In genomic region chr19:35903550-35904179, GRCh38 we compare ENCODE assay signal across 2 cellular contexts.
TF ChIP-seq lines count a peak whose summit lies in the region.

No MANE protein-coding gene starts in this region.

TF ChIP-seq in SK-N-SH, 30 proteins besides CTCF, POLR2A, EP300 and RAD21:
- TF ChIP-seq SIN3A (IDR thresholded peaks at IDR 0.05; ENCODE audit: borderline replicate concordance, low read depth, low read length) (no peak), ELF1 (IDR thresholded peaks at IDR 0.05) (no peak), GATA2 (CRISPR knock-in tag; IDR thresholded peaks at IDR 0.05) (no peak), GABPA (IDR thresholded peaks at IDR 0.05; ENCODE audit: low read depth) (0 out of 2 replicates have a peak, but pooled peaks have one; percentile 20), YY1 (IDR thresholded peaks at IDR 0.05; ENCODE audit: low read depth) (no peak), NRF1 (IDR thresholded peaks at IDR 0.05; ENCODE audit: low read depth, low read length) (peak; percentile 41), FOXM1 (IDR thresholded peaks at IDR 0.05; ENCODE audit: low read depth) (no peak), RFX5 (IDR thresholded peaks at IDR 0.05; ENCODE audit: low read length) (no peak), MAX (IDR thresholded peaks at IDR 0.05; ENCODE audit: low read depth) (peak; percentile 75)

TF ChIP-seq in SK-N-SH treated with all-trans-retinoic acid at 6 μM for 48 hours, 23 proteins besides CTCF, POLR2A, EP300 and RAD21:
- no peak for TF ChIP-seq ISL1 (CRISPR knock-in tag; IDR thresholded peaks at IDR 0.05)
- TF ChIP-seq BACH2 (CRISPR knock-in tag; IDR thresholded peaks at IDR 0.05; ENCODE audit: borderline replicate concordance), result no peak
- TF ChIP-seq ZFP3 (CRISPR knock-in tag; IDR thresholded peaks at IDR 0.05), result no peak
- TF ChIP-seq POU6F1 (CRISPR knock-in tag; IDR thresholded peaks at IDR 0.05; ENCODE audit: borderline replicate concordance, low read depth), result no peak
- no peak for TF ChIP-seq TOX (CRISPR knock-in tag; IDR thresholded peaks at IDR 0.05; ENCODE audit: borderline replicate concordance)
- no peak for TF ChIP-seq ESRRG (CRISPR knock-in tag; IDR thresholded peaks at IDR 0.05)
- no peak for TF ChIP-seq ARNTL (CRISPR knock-in tag; IDR thresholded peaks at IDR 0.05; ENCODE audit: borderline replicate concordance, low read depth)
- TF ChIP-seq TCF4 (CRISPR knock-in tag; IDR thresholded peaks at IDR 0.05; ENCODE audit: borderline replicate concordance), result no peak
- no peak for TF ChIP-seq PATZ1 (CRISPR knock-in tag; IDR thresholded peaks at IDR 0.05; ENCODE audit: borderline replicate concordance)
- TF ChIP-seq RARB (CRISPR knock-in tag; IDR thresholded peaks at IDR 0.05), result no peak
- TF ChIP-seq CREB5 (CRISPR knock-in tag; IDR thresholded peaks at IDR 0.05; ENCODE audit: low read depth), result no peak
- TF ChIP-seq ZNF565 (CRISPR knock-in tag; conservative IDR thresholded peaks at IDR 0.05; ENCODE audit: low read depth), result no peak
- TF ChIP-seq OSR1 (CRISPR knock-in tag; IDR thresholded peaks at IDR 0.05), result no peak
- TF ChIP-seq CSDC2 (CRISPR knock-in tag; IDR thresholded peaks at IDR 0.05), result no peak
